In genomic region chr7:23751852-23752251, GRCh38 we compare ENCODE assay signal across 2 cellular contexts.
A peak's percentile ranks its signal among the peaks of the same experiment; 100 is the strongest.
TF ChIP-seq lines count a peak whose summit lies in the region.

No MANE protein-coding gene starts in this region.

TF ChIP-seq in HepG2, 621 proteins besides CTCF, POLR2A, EP300 and RAD21:
- TF ChIP-seq HNRNPK (IDR thresholded peaks at IDR 0.05; ENCODE audit: low read depth, low read length, poor library complexity, severe bottlenecking) (peak; percentile 52), PHF8 (CRISPR knock-in tag; IDR thresholded peaks at IDR 0.05) (no peak), ZFYVE20 (CRISPR knock-in tag; IDR thresholded peaks at IDR 0.05; ENCODE audit: borderline replicate concordance, low read depth) (no peak), CEBPB (IDR thresholded peaks at IDR 0.05; ENCODE audit: borderline replicate concordance, low read depth, low read length) (0 out of 2 replicates have a peak, but pooled peaks have one; percentile 23), BCL3 (CRISPR knock-in tag; IDR thresholded peaks at IDR 0.05) (no peak)

TF ChIP-seq in IMR-90, 13 proteins besides CTCF, POLR2A, EP300 and RAD21:
- TF ChIP-seq CEBPB (IDR thresholded peaks at IDR 0.05; ENCODE audit: low read depth, low read length) (peak; percentile 41; the same call in 1 of the 2 replicates), BHLHE40 (IDR thresholded peaks at IDR 0.05; ENCODE audit: low read depth, low read length) (no peak), MXI1 (IDR thresholded peaks at IDR 0.05; ENCODE audit: borderline replicate concordance, low read depth, low read length) (no peak), MAZ (IDR thresholded peaks at IDR 0.05; ENCODE audit: borderline replicate concordance, low read depth, low read length) (no peak), SMC3 (IDR thresholded peaks at IDR 0.05; ENCODE audit: low read depth, low read length) (no peak)
TF ChIP-seq in IMR-90: peak in this region for 1.
